In genomic region chr12:110791589-110791988, GRCh38 we compare ENCODE assay signal across 1 cellular context.
TF ChIP-seq lines count a peak whose summit lies in the region.

No MANE protein-coding gene starts in this region.

TF ChIP-seq in K562, 482 proteins besides CTCF, POLR2A, EP300 and RAD21:
- no peak for TF ChIP-seq PREB (CRISPR knock-in tag; IDR thresholded peaks at IDR 0.05)
- peak; percentile 72 for TF ChIP-seq ZFP36 (IDR thresholded peaks at IDR 0.05; ENCODE audit: low read depth, low read length, partially characterized antibody)
